Comparison of ENCODE assay signal across 1 cellular context in genomic region chr3:124976378-124976777, GRCh38.
TF ChIP-seq lines count a peak whose summit lies in the region.

No MANE protein-coding gene starts in this region.

TF ChIP-seq in GM23338, 12 proteins besides CTCF, POLR2A, EP300 and RAD21 (continued from another document):
- no peak for TF ChIP-seq REST (IDR thresholded peaks at IDR 0.05; ENCODE audit: unreplicated experiment)
- TF ChIP-seq EZH2 (IDR thresholded peaks at IDR 0.05; ENCODE audit: low read depth, unreplicated experiment), result no peak
- no peak for TF ChIP-seq STAT1 (IDR thresholded peaks at IDR 0.05; ENCODE audit: unreplicated experiment)
- TF ChIP-seq EZH2phosphoT487 (IDR thresholded peaks at IDR 0.05; ENCODE audit: unreplicated experiment), result no peak
- no peak for TF ChIP-seq POLR2AphosphoS5 (IDR thresholded peaks at IDR 0.05; ENCODE audit: low read depth)
- no peak for TF ChIP-seq ETS1 (IDR thresholded peaks at IDR 0.05)
- TF ChIP-seq ZNF331 (CRISPR knock-in tag; IDR thresholded peaks at IDR 0.05; ENCODE audit: low read depth), result no peak
